In genomic region chr1:179788259-179788658, GRCh38 we compare ENCODE assay signal across 23 cellular contexts. TPM values are rescaled to one million over a fixed set of nuclear protein-coding genes. Genes with fewer than 3 reads are reported as not detected.
DNase-seq lines count a peak whose midpoint lies in the region; TF ChIP-seq lines count a peak whose summit lies in the region.
"Had no signal": no experiment of that assay in that cellular context is flagged by ENCODE, and none has a peak within 500 bp of the region (broad histone marks: within the 10 kb centered on the region; RNA-seq: fewer than 3 reads in every experiment).

No MANE protein-coding gene starts in this region.

- TF ChIP-seq CTCF in breast epithelium (IDR thresholded peaks at IDR 0.05) = no peak
- TF ChIP-seq CTCF in endodermal cell (conservative IDR thresholded peaks at IDR 0.05) = no peak

- H3K27me3 ChIP-seq in breast epithelium = no peaks in the 10 kb centered on the region
- H3K27me3 ChIP-seq in endodermal cell (ENCODE audit: control insufficient read depth, insufficient read depth, low read length, poor library complexity, severe bottlenecking) = no peaks in the 10 kb centered on the region
- H3K27me3 ChIP-seq: BLaER1 treated with 17β-estradiol and CSF1 and Interleukin-3, amounts not matched to agents 10 nM and 100 nM had no signal

- H3K36me3 ChIP-seq in breast epithelium (no peaks in the 10 kb centered on the region), endodermal cell (ENCODE audit: control insufficient read depth, insufficient read depth, low read length) (no peaks in the 10 kb centered on the region)
- H3K36me3 ChIP-seq: BLaER1 treated with 17β-estradiol and CSF1 and Interleukin-3, amounts not matched to agents 10 nM and 100 nM; MG63; SJSA1 had no signal

- no peak overlapping the region for H3K27ac Mint-ChIP-seq in endodermal cell

- H3K9me3 ChIP-seq in breast epithelium = no peaks in the 10 kb centered on the region
- no peaks in the 10 kb centered on the region for H3K9me3 ChIP-seq in endodermal cell (ENCODE audit: control insufficient read depth, low read length)
- H3K9me3 ChIP-seq: BLaER1 treated with 17β-estradiol and CSF1 and Interleukin-3, amounts not matched to agents 10 nM and 100 nM; MG63; SJSA1 had no signal

- in situ Hi-C loops in T47D (cut with HindIII; ENCODE audit: low pct_unique_long_range_greater_than_20kb, low sequenced_read_pairs) = no loop called here

- H3K4me1 ChIP-seq in breast epithelium = no peaks in the 10 kb centered on the region
- H3K4me1 ChIP-seq in endodermal cell (ENCODE audit: control insufficient read depth, insufficient read depth, low read length) = peaks cover 4% of the 10 kb centered on the region
- H3K4me1 ChIP-seq: BLaER1 treated with 17β-estradiol and CSF1 and Interleukin-3, amounts not matched to agents 10 nM and 100 nM; SJSA1 had no signal

- no peaks in the 10 kb centered on the region for H3K36me3 Mint-ChIP-seq in endodermal cell (ENCODE audit: low read depth)
- H3K36me3 Mint-ChIP-seq: CD4-positive, alpha-beta memory T cell had no signal

- intact Hi-C loops in breast epithelium (cut with DNase I; ENCODE audit: low total_unique reads) = loop anchor here (5.0 kb wide), 1 partner anchor 521 kb away; no protein-coding TSS in a partner anchor

- no peak overlapping the region for H3K27ac ChIP-seq in breast epithelium
- no peak overlapping the region for H3K27ac ChIP-seq in endodermal cell (ENCODE audit: low read depth, low read length)
- H3K27ac ChIP-seq: BLaER1 treated with 17β-estradiol and CSF1 and Interleukin-3, amounts not matched to agents 10 nM and 100 nM; SJSA1 had no signal

- H3K9ac ChIP-seq in endodermal cell (ENCODE audit: extremely low read depth, low read length, poor library complexity, severe bottlenecking) = no peak overlapping the region
- H3K9ac ChIP-seq: BLaER1 treated with 17β-estradiol and CSF1 and Interleukin-3, amounts not matched to agents 10 nM and 100 nM had no signal

- H3K4me3 ChIP-seq in breast epithelium = no peak overlapping the region
- no peak overlapping the region for H3K4me3 ChIP-seq in endodermal cell (ENCODE audit: low read length)
- H3K4me3 ChIP-seq: BLaER1 treated with 17β-estradiol and CSF1 and Interleukin-3, amounts not matched to agents 10 nM and 100 nM; K562; MG63; SJSA1 had no signal

- H3K9me3 Mint-ChIP-seq in endodermal cell = no peaks in the 10 kb centered on the region
- H3K9me3 Mint-ChIP-seq: CD4-positive, alpha-beta memory T cell had no signal

- peaks cover 15% of the 10 kb centered on the region for H3K4me1 Mint-ChIP-seq in endodermal cell
- H3K4me1 Mint-ChIP-seq: CD4-positive, alpha-beta memory T cell had no signal

- 45 to 49% methylated on average over 6 of the region's 6 CpGs for WGBS in endodermal cell (ENCODE audit: insufficient coverage in 1 of 2, insufficient read length in 1 of 2), 2 experiments

- no peak overlapping the region for H3K4me3 Mint-ChIP-seq in endodermal cell
- H3K4me3 Mint-ChIP-seq: CD4-positive, alpha-beta memory T cell had no signal

- no peaks in the 10 kb centered on the region for H3K27me3 Mint-ChIP-seq in endodermal cell (ENCODE audit: insufficient read depth)

- TF ChIP-seq POLR2A in breast epithelium (IDR thresholded peaks at IDR 0.05) = no peak

- DNase-seq in T47D (ENCODE audit: low read depth in 1 of 2, low spot score in 1 of 2) = peak; percentile 12 to 28
- no peak for DNase-seq in breast epithelium (ENCODE audit: low spot score in 2 of 2)
- peak; percentile 75 for DNase-seq in endodermal cell
- DNase-seq in iPS-NIHi7 (ENCODE audit: extremely low spot score) = peak; percentile 82
- no peak for DNase-seq in RKO (ENCODE audit: low spot score)
- no peak for DNase-seq in GDM1 (lab: John Stamatoyannopoulos, UW)
- DNase-seq in NOMO-1 treated with DMSO at 0.1 percent for 48 hours (lab: John Stamatoyannopoulos, UW; ENCODE audit: unreplicated experiment) = no peak
- DNase-seq in NCI-H1436 (lab: John Stamatoyannopoulos, UW) = no peak
- DNase-seq: 8988T; CD4-positive, alpha-beta memory T cell; DMS153; MG63; NCI-H1417 treated with DMSO at 0.1 percent for 48 hours; NCI-H187 treated with DMSO at 0.1 percent for 48 hours; NCI-H226; NCI-H510A treated with DMSO at 0.1 percent for 48 hours; NCI-H82; OCI-M1 had no signal

RNA-seq across cellular contexts. Expression of gene FAM163A, which starts 45.2 kb away (rescaled TPM):
- total RNA-seq in breast epithelium (not detected), endodermal cell (not detected)
- 0.61 TPM for polyA plus RNA-seq in endodermal cell (2013, experiment 1 of 2)
- 0.50 TPM for polyA plus RNA-seq in endodermal cell (2013, experiment 2 of 2)
- total RNA-seq: H4, K562, LHCN-M2, SJSA1 had no signal
- polyA plus RNA-seq: K562 had no signal

Comparison
In these comparisons a context has a peak if more than half of its experiments do, and no peak if none do; other contexts are left out.
1. DNase-seq: peak in T47D (2 of 2), endodermal cell (single experiment) and iPS-NIHi7 (single experiment); none in breast epithelium (0 of 2), RKO (single experiment), GDM1 (single experiment), NOMO-1 treated with DMSO at 0.1 percent for 48 hours (single experiment) and NCI-H1436 (single experiment).